Comparison of ENCODE assay signal across 8 cellular contexts in the genomic region with DNA sequence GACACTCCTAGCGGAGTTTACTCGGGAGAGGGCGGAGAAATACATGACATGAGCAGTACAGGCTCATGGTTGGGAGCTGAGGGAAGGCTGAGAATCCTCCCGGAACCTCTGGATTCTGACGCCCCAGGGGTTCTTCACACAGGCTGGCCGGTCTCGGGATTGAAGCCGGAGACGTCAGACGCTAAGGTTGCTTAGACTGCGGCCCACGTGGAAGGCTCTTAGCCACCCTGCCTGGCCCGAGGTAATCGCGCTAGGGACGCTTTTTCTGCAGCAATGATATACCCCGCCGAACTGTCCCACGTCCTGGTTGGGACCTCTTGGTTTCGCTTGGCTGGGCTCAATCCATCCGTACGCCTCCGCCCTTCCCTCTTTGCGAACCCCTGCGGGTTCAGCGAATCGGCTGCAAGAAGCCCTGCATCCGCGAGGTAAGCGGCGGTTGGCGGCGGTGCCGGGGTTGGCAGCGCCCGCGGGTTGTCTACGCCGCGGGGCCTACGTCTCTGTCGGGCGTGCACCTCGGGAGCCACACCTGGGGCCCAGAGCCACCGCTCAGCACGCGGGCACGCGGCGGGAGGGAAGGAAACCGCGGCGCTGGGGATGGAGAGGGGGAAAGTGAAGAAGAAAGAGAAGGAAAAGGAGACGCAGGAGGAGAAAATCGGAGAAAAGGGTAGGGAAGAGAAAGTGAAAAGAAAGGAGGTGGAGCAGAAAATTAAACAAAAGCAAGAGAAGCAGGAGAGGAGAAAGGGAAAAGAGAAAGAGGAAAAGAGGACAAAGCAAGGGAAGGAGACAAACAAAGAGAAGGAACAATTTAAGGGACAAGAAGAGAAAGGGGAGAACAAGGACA.
DNase-seq lines count a peak whose midpoint lies in the region; ATAC-seq lines count a peak whose summit lies in the region.

TSS of gene ARL9 (plus strand) at position 523 of the 841 bp plus-strand sequence. CDS start at position 595, 72 bp downstream.

- no peaks in the 10 kb centered on the region for H3K4me1 ChIP-seq in HAP-1

- peak; percentile 73 for ATAC-seq in GM18519 (IDR thresholded peaks at IDR 0.05; ENCODE audit: low FRiP score, unreplicated experiment)
- peak; percentile 75 for ATAC-seq in HG03460 (IDR thresholded peaks at IDR 0.05; ENCODE audit: unreplicated experiment)
- ATAC-seq in activated CD4-positive, CD25-positive, alpha-beta regulatory T cell treated with anti-CD3 and anti-CD28 coated beads, Interleukin-2, amount 50 U/mL, for 24 hours = peak; percentile 87 to 93

- in situ Hi-C loops in HAP-1 (cut with MboI; ENCODE audit: low sequenced_read_pairs) = no loop called here

- no peak within 1 kb of the TSS for H3K4me3 ChIP-seq in HAP-1

- no peaks in the 10 kb centered on the region for H3K9me3 ChIP-seq in HAP-1

- peaks cover 34% of the 10 kb centered on the region for H3K36me3 ChIP-seq in HAP-1 (replicated peaks)

- H3K27me3 ChIP-seq in HAP-1 (ENCODE audit: low read depth) = no peaks in the 10 kb centered on the region

- DNase-seq in central memory CD4-positive, alpha-beta T cell = peak; percentile 61
- DNase-seq in kidney tubule cell (ENCODE audit: low spot score) = peak; percentile 50
- DNase-seq in stimulated activated CD4-positive, alpha-beta T cell treated with anti-CD3 and anti-CD28 coated beads, Interleukin-15, amount 100 ng/mL, for 24 hours = peak; percentile 72
- no peak for DNase-seq in NCI-H774 (lab: John Stamatoyannopoulos, UW)
- DNase-seq in HAP-1 (ENCODE audit: low spot score in 2 of 2) = no peak

Comparison
In these comparisons a context has a peak if more than half of its experiments do, and no peak if none do; other contexts are left out.
1. DNase-seq: peak in central memory CD4-positive, alpha-beta T cell (single experiment), kidney tubule cell (single experiment) and stimulated activated CD4-positive, alpha-beta T cell treated with anti-CD3 and anti-CD28 coated beads, Interleukin-15, amount 100 ng/mL, for 24 hours (single experiment); none in NCI-H774 (single experiment) and HAP-1 (0 of 2).
2. Peak in every context shown above with its lines, with median percentiles within 50 percentile points of each other: ATAC-seq.